ENCODE assay signal across 12 cellular contexts in the genomic region with DNA sequence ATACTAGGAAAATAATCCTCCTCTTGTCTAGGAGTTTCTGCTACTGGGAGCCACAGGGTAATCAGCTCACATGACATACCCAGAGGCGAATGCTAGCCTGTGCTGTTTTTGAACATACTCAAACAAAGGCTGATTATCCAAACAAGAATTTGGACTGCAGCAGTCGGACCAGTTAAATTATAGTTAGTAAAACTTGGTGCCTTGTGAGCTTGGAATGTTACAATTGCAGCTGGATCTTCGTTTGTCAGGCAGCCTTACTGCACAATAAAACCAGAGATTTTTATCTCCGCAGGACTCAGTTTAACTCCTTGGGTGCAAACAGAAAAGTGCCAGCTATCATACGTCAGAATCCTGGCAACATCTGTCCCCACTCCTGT.
DNase-seq lines count a peak whose midpoint lies in the region; ATAC-seq and TF ChIP-seq lines count a peak whose summit lies in the region.
"Had no signal": no experiment of that assay in that cellular context is flagged by ENCODE, and none has a peak within 500 bp of the region (broad histone marks: within the 10 kb centered on the region; RNA-seq: fewer than 3 reads in every experiment).

No MANE protein-coding gene starts in this region.

- H3K4me3 ChIP-seq in mucosa of descending colon = no peak overlapping the region
- H3K4me3 ChIP-seq: lower lobe of right lung, MG63, thoracic aorta had no signal

- H3K4me1 ChIP-seq in mucosa of descending colon (ENCODE audit: low read depth) = peaks cover 12% of the 10 kb centered on the region

- intact Hi-C loops in mucosa of descending colon (cut with DNase I, micrococcal nuclease) = no loop called here

- no peaks in the 10 kb centered on the region for H3K36me3 ChIP-seq in mucosa of descending colon (ENCODE audit: low read depth)
- H3K36me3 ChIP-seq: lower lobe of right lung, MG63, thoracic aorta had no signal

- no peaks in the 10 kb centered on the region for H3K9me3 ChIP-seq in mucosa of descending colon
- H3K9me3 ChIP-seq: lower lobe of right lung, MG63, thoracic aorta had no signal

- ATAC-seq in mucosa of descending colon (peak; percentile 44), HG03571 (IDR thresholded peaks at IDR 0.05; ENCODE audit: unreplicated experiment) (no peak), GM21737 (IDR thresholded peaks at IDR 0.05; ENCODE audit: unreplicated experiment) (no peak)

- no peak overlapping the region for H3K27ac ChIP-seq in epithelial cell of prostate
- H3K27ac ChIP-seq: lower lobe of right lung, thoracic aorta had no signal

- peak; percentile 27 for DNase-seq in AG08395 (ENCODE audit: low spot score)
- DNase-seq in LoVo (ENCODE audit: low spot score) = peak; percentile 40
- DNase-seq in epithelial cell of prostate (ENCODE audit: low read depth, low spot score) = peak; percentile 22
- DNase-seq in mucosa of descending colon = no peak
- no peak for DNase-seq in NCI-H1048 (lab: John Stamatoyannopoulos, UW)
- DNase-seq in OCI-M2 (lab: John Stamatoyannopoulos, UW; ENCODE audit: unreplicated experiment) = no peak
- DNase-seq: effector memory CD4-positive, alpha-beta T cell; lower lobe of right lung; MG63 had no signal

- no peak for TF ChIP-seq CTCF in mucosa of descending colon (IDR thresholded peaks at IDR 0.05)

Comparison
In these comparisons a context has a peak if more than half of its experiments do, and no peak if none do; other contexts are left out.
1. DNase-seq: peak in AG08395 (single experiment), LoVo (single experiment) and epithelial cell of prostate (single experiment); none in mucosa of descending colon (0 of 3), NCI-H1048 (single experiment) and OCI-M2 (single experiment).